12 cellular contexts compared by ENCODE assay signal in genomic region chr17:17793378-17794214, GRCh38. TPM values are rescaled to one million over a fixed set of nuclear protein-coding genes. Genes with fewer than 3 reads are reported as not detected.
DNase-seq lines count a peak whose midpoint lies in the region; ATAC-seq lines count a peak whose summit lies in the region.
"Had no signal": no experiment of that assay in that cellular context is flagged by ENCODE, and none has a peak within 500 bp of the region (broad histone marks: within the 10 kb centered on the region; RNA-seq: fewer than 3 reads in every experiment).

No MANE protein-coding gene starts in this region.

- peak overlapping the region; percentile 63 for H3K4me3 Mint-ChIP-seq in activated naive CD4-positive, alpha-beta T cell treated with anti-CD3 and anti-CD28 coated beads, Interleukin-2, amount 50 U/mL, for 24 hours
- H3K4me3 Mint-ChIP-seq in memory B cell: no peak overlapping the region

- H3K36me3 Mint-ChIP-seq in activated naive CD4-positive, alpha-beta T cell treated with anti-CD3 and anti-CD28 coated beads, Interleukin-2, amount 50 U/mL, for 24 hours: no peaks in the 10 kb centered on the region
- H3K36me3 Mint-ChIP-seq in memory B cell: peaks cover 12% of the 10 kb centered on the region

- no peaks in the 10 kb centered on the region for H3K27me3 Mint-ChIP-seq in activated naive CD4-positive, alpha-beta T cell treated with anti-CD3 and anti-CD28 coated beads, Interleukin-2, amount 50 U/mL, for 24 hours
- no peaks in the 10 kb centered on the region for H3K27me3 Mint-ChIP-seq in memory B cell
- H3K27me3 Mint-ChIP-seq: stimulated activated memory B cell treated with anti-CD40 and anti-IgM and Interleukin-4, amounts not matched to agents 10 μg/mL and 1 μg/mL and 100 μg/mL, for 72 hours had no signal

- no peak overlapping the region for H3K27ac Mint-ChIP-seq in activated naive CD4-positive, alpha-beta T cell treated with anti-CD3 and anti-CD28 coated beads, Interleukin-2, amount 50 U/mL, for 24 hours
- peak overlapping the region; percentile 37 for H3K27ac Mint-ChIP-seq in memory B cell
- H3K27ac Mint-ChIP-seq: stimulated activated memory B cell treated with anti-CD40 and anti-IgM and Interleukin-4, amounts not matched to agents 10 μg/mL and 1 μg/mL and 100 μg/mL, for 72 hours had no signal

- H3K4me1 Mint-ChIP-seq in activated naive CD4-positive, alpha-beta T cell treated with anti-CD3 and anti-CD28 coated beads, Interleukin-2, amount 50 U/mL, for 24 hours: peaks cover 27% of the 10 kb centered on the region
- H3K4me1 Mint-ChIP-seq in memory B cell: peaks cover 13% of the 10 kb centered on the region

- no peak for DNase-seq in activated naive CD4-positive, alpha-beta T cell (lab: John Stamatoyannopoulos, UW)
- DNase-seq in caudate nucleus (lab: John Stamatoyannopoulos, UW): peak in 8 of 61 donors; percentile 25 to 58 (median 32)
- DNase-seq in memory B cell (ENCODE audit: low spot score in 2 of 2): no peak
- no peak for DNase-seq in NCI-H526 (lab: John Stamatoyannopoulos, UW)
- DNase-seq: NCI-H187 treated with DMSO at 0.1 percent for 48 hours, NCI-H748 treated with DMSO at 0.1 percent for 48 hours had no signal

- H3K27ac ChIP-seq in caudate nucleus (ENCODE audit: low read depth, low read length): peak overlapping the region; percentile 52
- H3K27ac ChIP-seq in temporal lobe (ENCODE audit: low read depth, low read length): peak overlapping the region; percentile 80
- H3K27ac ChIP-seq: KMS-11 had no signal

- no peak for ATAC-seq in memory B cell (ENCODE audit: low read depth)
- ATAC-seq in GM18498 (IDR thresholded peaks at IDR 0.05; ENCODE audit: unreplicated experiment): no peak
- no peak for ATAC-seq in GM21737 (IDR thresholded peaks at IDR 0.05; ENCODE audit: unreplicated experiment)

- H3K9me3 Mint-ChIP-seq in activated naive CD4-positive, alpha-beta T cell treated with anti-CD3 and anti-CD28 coated beads, Interleukin-2, amount 50 U/mL, for 24 hours: no peaks in the 10 kb centered on the region
- no peaks in the 10 kb centered on the region for H3K9me3 Mint-ChIP-seq in memory B cell
- H3K9me3 Mint-ChIP-seq: stimulated activated memory B cell treated with anti-CD40 and anti-IgM and Interleukin-4, amounts not matched to agents 10 μg/mL and 1 μg/mL and 100 μg/mL, for 72 hours had no signal

RNA-seq across cellular contexts. Expression of gene SREBF1, which starts 43.2 kb away (rescaled TPM):
- 13.3 TPM for total RNA-seq in temporal lobe
